In the genomic region with DNA sequence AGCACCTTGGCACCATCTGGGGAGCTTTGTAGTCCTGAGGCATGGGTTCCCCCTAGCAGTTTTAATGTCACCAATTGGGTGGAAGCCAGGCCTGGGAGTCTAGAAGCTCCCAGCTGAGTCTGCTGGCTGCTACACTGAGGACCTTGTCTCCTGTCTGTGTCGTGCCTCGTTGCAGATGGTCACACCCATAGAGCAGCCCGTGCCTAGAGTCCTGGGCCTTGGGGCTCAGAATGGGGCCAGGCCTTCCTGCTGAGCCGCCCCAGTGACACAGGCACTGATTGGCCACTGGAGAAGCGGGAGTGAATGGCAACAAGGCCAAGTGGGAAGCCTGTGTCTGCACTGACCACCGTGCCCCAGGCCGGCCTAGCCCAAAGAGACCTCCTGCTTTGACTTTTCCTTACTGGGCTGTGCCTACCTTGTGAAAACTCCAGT, we compare ENCODE assay signal across 8 cellular contexts.
DNase-seq lines count a peak whose midpoint lies in the region; ATAC-seq and TF ChIP-seq lines count a peak whose summit lies in the region.
"Had no signal": no experiment of that assay in that cellular context is flagged by ENCODE, and none has a peak within 500 bp of the region (broad histone marks: within the 10 kb centered on the region; RNA-seq: fewer than 3 reads in every experiment).

No MANE protein-coding gene starts in this region.

- H3K4me2 ChIP-seq in SK-N-SH = peak overlapping the region; percentile 40

- no peak for TF ChIP-seq RAD21 in SK-N-SH (IDR thresholded peaks at IDR 0.05; ENCODE audit: low read length)

- H4K20me1 ChIP-seq in SK-N-SH (ENCODE audit: insufficient read depth) = no peaks in the 10 kb centered on the region

- no peaks in the 10 kb centered on the region for H3K9me2 ChIP-seq in SK-N-SH

- TF ChIP-seq EP300 in SK-N-SH (IDR thresholded peaks at IDR 0.05; ENCODE audit: borderline replicate concordance in 1 of 2, low read depth in 1 of 2, low read length in 1 of 2) (no peak), esophagus muscularis mucosa (IDR thresholded peaks at IDR 0.05) (no peak)

- H3K36me3 ChIP-seq in SK-N-SH (replicated peaks in 1 of 2; ENCODE audit: control insufficient read depth in 1 of 2, insufficient read depth in 2 of 2, low read length in 1 of 2) = no peaks in the 10 kb centered on the region
- no peaks in the 10 kb centered on the region for H3K36me3 ChIP-seq in esophagus muscularis mucosa
- H3K36me3 ChIP-seq in urinary bladder (ENCODE audit: insufficient read depth) = no peaks in the 10 kb centered on the region

- no peak overlapping the region for H2AFZ ChIP-seq in SK-N-SH (ENCODE audit: low read depth)

- intact Hi-C loops in esophagus muscularis mucosa (cut with DNase I) = no loop called here

- H3K27me3 ChIP-seq in SK-N-SH (ENCODE audit: insufficient read depth) = no peaks in the 10 kb centered on the region
- H3K27me3 ChIP-seq in esophagus muscularis mucosa = no peaks in the 10 kb centered on the region

- H3K9ac ChIP-seq in SK-N-SH = peak overlapping the region; percentile 40; the same call in 1 of the 2 replicates

- H3K9me3 ChIP-seq in SK-N-SH = no peaks in the 10 kb centered on the region
- H3K9me3 ChIP-seq in esophagus muscularis mucosa = no peaks in the 10 kb centered on the region

- POLR2A ChIA-PET in SK-N-SH (lab: Yijun Ruan, JAX) = no interaction called here

- H3K27ac ChIP-seq in SK-N-SH (ENCODE audit: low read depth in 2 of 2, low read length in 1 of 2) = peak overlapping the region; percentile 64 to 86; a peak in 3 of 4 replicates
- H3K27ac ChIP-seq in esophagus muscularis mucosa (replicated peaks in 1 of 4) = peak overlapping the region; percentile 79 to 92 (median 85)
- peak overlapping the region; percentile 81 for H3K27ac ChIP-seq in urinary bladder (ENCODE audit: low read depth)

- no peak for TF ChIP-seq POLR2A in esophagus muscularis mucosa (IDR thresholded peaks at IDR 0.05; ENCODE audit: low read depth)

- peaks cover 22% of the 10 kb centered on the region for H3F3A ChIP-seq in SK-N-SH (replicated peaks; ENCODE audit: insufficient read depth)

- H3K4me3 ChIP-seq in SK-N-SH (ENCODE audit: low read depth in 2 of 2, low read length in 1 of 2) (no peak overlapping the region), esophagus muscularis mucosa (no peak overlapping the region), urinary bladder (ENCODE audit: low read depth, low read length) (no peak overlapping the region)

- CTCF ChIA-PET in SK-N-SH (lab: Yijun Ruan, JAX) = no interaction called here

- H3K4me1 ChIP-seq in SK-N-SH (ENCODE audit: control insufficient read depth in 1 of 2, insufficient read depth in 2 of 2, low read depth in 1 of 2, low read length in 1 of 2) (peaks cover 24 to 30% of the 10 kb centered on the region in 2 experiments; a peak in 3 of 4 replicates), esophagus muscularis mucosa (peaks cover 62 to 71% (median 64%) of the 10 kb centered on the region in 4 donors), urinary bladder (ENCODE audit: insufficient read depth) (no peaks in the 10 kb centered on the region)

- 62% methylated on average over 5 of the region's 7 CpGs for WGBS in SK-N-SH (ENCODE audit: low lambda C conversion rate)
- WGBS in esophagus muscularis mucosa = 77% methylated on average over 7 of the region's 7 CpGs
- 60% methylated on average over 7 of the region's 7 CpGs for WGBS in urinary bladder

- peak; percentile 4 for ATAC-seq in omental fat pad (ENCODE audit: low FRiP score)
- ATAC-seq in HG03135 (IDR thresholded peaks at IDR 0.05; ENCODE audit: unreplicated experiment) = no peak

- no peak for DNase-seq in SK-N-SH
- no peak for DNase-seq in esophagus muscularis mucosa (ENCODE audit: extremely low spot score)
- no peak for DNase-seq in omental fat pad (ENCODE audit: low spot score)
- no peak for DNase-seq in OCI-M2 (lab: John Stamatoyannopoulos, UW; ENCODE audit: unreplicated experiment)
- DNase-seq in OCI-M1 (lab: John Stamatoyannopoulos, UW) = no peak
- DNase-seq: activated CD4-positive, CD25-positive, alpha-beta regulatory T cell had no signal

- peaks cover 45% of the 10 kb centered on the region for H3K79me2 ChIP-seq in SK-N-SH (ENCODE audit: insufficient read depth)

- TF ChIP-seq CTCF in SK-N-SH (IDR thresholded peaks at IDR 0.05) (no peak), esophagus muscularis mucosa (IDR thresholded peaks at IDR 0.05) (no peak), omental fat pad (IDR thresholded peaks at IDR 0.05) (no peak)

TF ChIP-seq in SK-N-SH, 30 proteins besides CTCF, POLR2A, EP300 and RAD21:
- TF ChIP-seq, protein P1, sequence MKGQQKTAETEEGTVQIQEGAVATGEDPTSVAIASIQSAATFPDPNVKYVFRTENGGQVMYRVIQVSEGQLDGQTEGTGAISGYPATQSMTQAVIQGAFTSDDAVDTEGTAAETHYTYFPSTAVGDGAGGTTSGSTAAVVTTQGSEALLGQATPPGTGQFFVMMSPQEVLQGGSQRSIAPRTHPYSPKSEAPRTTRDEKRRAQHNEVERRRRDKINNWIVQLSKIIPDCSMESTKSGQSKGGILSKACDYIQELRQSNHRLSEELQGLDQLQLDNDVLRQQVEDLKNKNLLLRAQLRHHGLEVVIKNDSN (IDR thresholded peaks at IDR 0.05; ENCODE audit: borderline replicate concordance, low read depth) = no peak
- no peak for TF ChIP-seq ELF1 (IDR thresholded peaks at IDR 0.05)
- TF ChIP-seq FOSL2 (IDR thresholded peaks at IDR 0.05; ENCODE audit: borderline replicate concordance, low read depth) = no peak
- TF ChIP-seq, protein P2, sequence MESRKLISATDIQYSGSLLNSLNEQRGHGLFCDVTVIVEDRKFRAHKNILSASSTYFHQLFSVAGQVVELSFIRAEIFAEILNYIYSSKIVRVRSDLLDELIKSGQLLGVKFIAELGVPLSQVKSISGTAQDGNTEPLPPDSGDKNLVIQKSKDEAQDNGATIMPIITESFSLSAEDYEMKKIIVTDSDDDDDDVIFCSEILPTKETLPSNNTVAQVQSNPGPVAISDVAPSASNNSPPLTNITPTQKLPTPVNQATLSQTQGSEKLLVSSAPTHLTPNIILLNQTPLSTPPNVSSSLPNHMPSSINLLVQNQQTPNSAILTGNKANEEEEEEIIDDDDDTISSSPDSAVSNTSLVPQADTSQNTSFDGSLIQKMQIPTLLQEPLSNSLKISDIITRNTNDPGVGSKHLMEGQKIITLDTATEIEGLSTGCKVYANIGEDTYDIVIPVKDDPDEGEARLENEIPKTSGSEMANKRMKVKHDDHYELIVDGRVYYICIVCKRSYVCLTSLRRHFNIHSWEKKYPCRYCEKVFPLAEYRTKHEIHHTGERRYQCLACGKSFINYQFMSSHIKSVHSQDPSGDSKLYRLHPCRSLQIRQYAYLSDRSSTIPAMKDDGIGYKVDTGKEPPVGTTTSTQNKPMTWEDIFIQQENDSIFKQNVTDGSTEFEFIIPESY (IDR thresholded peaks at IDR 0.05; ENCODE audit: borderline replicate concordance, low read depth) = no peak
- no peak for TF ChIP-seq RCOR1 (IDR thresholded peaks at IDR 0.05; ENCODE audit: low read length)
- TF ChIP-seq MXI1 (IDR thresholded peaks at IDR 0.05; ENCODE audit: low read depth, low read length) = no peak
- TF ChIP-seq, protein P3, sequence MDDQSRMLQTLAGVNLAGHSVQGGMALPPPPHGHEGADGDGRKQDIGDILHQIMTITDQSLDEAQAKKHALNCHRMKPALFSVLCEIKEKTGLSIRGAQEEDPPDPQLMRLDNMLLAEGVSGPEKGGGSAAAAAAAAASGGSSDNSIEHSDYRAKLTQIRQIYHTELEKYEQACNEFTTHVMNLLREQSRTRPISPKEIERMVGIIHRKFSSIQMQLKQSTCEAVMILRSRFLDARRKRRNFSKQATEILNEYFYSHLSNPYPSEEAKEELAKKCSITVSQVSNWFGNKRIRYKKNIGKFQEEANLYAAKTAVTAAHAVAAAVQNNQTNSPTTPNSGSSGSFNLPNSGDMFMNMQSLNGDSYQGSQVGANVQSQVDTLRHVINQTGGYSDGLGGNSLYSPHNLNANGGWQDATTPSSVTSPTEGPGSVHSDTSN (IDR thresholded peaks at IDR 0.05) = no peak
- TF ChIP-seq, protein P4, sequence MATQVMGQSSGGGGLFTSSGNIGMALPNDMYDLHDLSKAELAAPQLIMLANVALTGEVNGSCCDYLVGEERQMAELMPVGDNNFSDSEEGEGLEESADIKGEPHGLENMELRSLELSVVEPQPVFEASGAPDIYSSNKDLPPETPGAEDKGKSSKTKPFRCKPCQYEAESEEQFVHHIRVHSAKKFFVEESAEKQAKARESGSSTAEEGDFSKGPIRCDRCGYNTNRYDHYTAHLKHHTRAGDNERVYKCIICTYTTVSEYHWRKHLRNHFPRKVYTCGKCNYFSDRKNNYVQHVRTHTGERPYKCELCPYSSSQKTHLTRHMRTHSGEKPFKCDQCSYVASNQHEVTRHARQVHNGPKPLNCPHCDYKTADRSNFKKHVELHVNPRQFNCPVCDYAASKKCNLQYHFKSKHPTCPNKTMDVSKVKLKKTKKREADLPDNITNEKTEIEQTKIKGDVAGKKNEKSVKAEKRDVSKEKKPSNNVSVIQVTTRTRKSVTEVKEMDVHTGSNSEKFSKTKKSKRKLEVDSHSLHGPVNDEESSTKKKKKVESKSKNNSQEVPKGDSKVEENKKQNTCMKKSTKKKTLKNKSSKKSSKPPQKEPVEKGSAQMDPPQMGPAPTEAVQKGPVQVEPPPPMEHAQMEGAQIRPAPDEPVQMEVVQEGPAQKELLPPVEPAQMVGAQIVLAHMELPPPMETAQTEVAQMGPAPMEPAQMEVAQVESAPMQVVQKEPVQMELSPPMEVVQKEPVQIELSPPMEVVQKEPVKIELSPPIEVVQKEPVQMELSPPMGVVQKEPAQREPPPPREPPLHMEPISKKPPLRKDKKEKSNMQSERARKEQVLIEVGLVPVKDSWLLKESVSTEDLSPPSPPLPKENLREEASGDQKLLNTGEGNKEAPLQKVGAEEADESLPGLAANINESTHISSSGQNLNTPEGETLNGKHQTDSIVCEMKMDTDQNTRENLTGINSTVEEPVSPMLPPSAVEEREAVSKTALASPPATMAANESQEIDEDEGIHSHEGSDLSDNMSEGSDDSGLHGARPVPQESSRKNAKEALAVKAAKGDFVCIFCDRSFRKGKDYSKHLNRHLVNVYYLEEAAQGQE (IDR thresholded peaks at IDR 0.05; ENCODE audit: low read depth, low read length) = no peak
- TF ChIP-seq GATA2 (CRISPR knock-in tag; IDR thresholded peaks at IDR 0.05) = no peak
- no peak for TF ChIP-seq POLR2AphosphoS5 (IDR thresholded peaks at IDR 0.05; ENCODE audit: low read depth, low read length)
- no peak for TF ChIP-seq TCF12 (IDR thresholded peaks at IDR 0.05)
- no peak for TF ChIP-seq SIN3A (IDR thresholded peaks at IDR 0.05; ENCODE audit: borderline replicate concordance, low read depth, low read length)
- no peak for TF ChIP-seq JUND (IDR thresholded peaks at IDR 0.05)
- TF ChIP-seq FOXM1 (IDR thresholded peaks at IDR 0.05; ENCODE audit: low read depth) = no peak
- TF ChIP-seq SMC3 (IDR thresholded peaks at IDR 0.05; ENCODE audit: low read depth, low read length) = no peak
- no peak for TF ChIP-seq TAF1 (IDR thresholded peaks at IDR 0.05; ENCODE audit: borderline replicate concordance, low read depth, low read length)
